In the genomic region with DNA sequence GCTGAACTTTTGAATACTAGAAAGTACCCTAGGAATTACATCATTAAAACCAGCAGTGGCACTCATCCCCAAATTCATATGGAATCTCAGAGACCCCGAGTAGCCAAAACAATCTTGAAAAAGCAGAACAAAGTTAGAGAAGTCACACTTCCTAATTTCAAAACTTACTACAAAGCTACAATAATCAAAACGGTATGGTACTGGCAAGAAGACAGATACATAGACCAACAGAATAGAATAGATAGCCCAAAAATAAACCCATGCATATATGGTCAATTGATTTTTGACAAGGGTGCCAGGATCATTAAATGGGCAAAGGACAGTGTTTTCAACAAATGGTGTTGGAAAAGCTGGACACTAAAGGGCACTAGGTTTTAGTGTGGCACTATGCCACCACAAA, we compare ENCODE assay signal across 29 cellular contexts.
"Had no signal": no experiment of that assay in that cellular context is flagged by ENCODE, and none has a peak within 500 bp of the region (broad histone marks: within the 10 kb centered on the region; RNA-seq: fewer than 3 reads in every experiment).

No MANE protein-coding gene starts in this region.

- H3K4me1 Mint-ChIP-seq: immature natural killer cell; naive thymus-derived CD8-positive, alpha-beta T cell; nephron; neural crest cell; stimulated activated naive CD8-positive, alpha-beta T cell treated with anti-CD3 and anti-CD28 coated beads, Interleukin-15, amount 100 ng/mL, for 72 hours had no signal

- H3K4me3 Mint-ChIP-seq: immature natural killer cell; naive thymus-derived CD8-positive, alpha-beta T cell; nephron; neural crest cell; stimulated activated memory B cell treated with anti-CD40 and anti-IgM and Interleukin-4, amounts not matched to agents 10 μg/mL and 1 μg/mL and 100 μg/mL, for 72 hours; stimulated activated naive CD8-positive, alpha-beta T cell treated with anti-CD3 and anti-CD28 coated beads, Interleukin-15, amount 100 ng/mL, for 72 hours had no signal

- H3K27ac ChIP-seq: left lung, lower lobe of right lung, pancreas, psoas muscle, right lobe of liver, transverse colon, upper lobe of left lung, vagina had no signal

- H3K36me3 ChIP-seq: left lung, lower lobe of right lung, pancreas, right lobe of liver, transverse colon, upper lobe of left lung, vagina had no signal

- H3K36me3 Mint-ChIP-seq: immature natural killer cell; stimulated activated memory B cell treated with anti-CD40 and anti-IgM and Interleukin-4, amounts not matched to agents 10 μg/mL and 1 μg/mL and 100 μg/mL, for 72 hours had no signal

- H3K4me3 ChIP-seq: left lung, lower lobe of right lung, pancreas, psoas muscle, right lobe of liver, smooth muscle cell, transverse colon, upper lobe of left lung, vagina had no signal

- H3K27me3 ChIP-seq: left lung, pancreas, right lobe of liver, transverse colon, upper lobe of left lung, vagina had no signal

- FAIRE-seq: islet of Langerhans, kidney, pancreas had no signal

- H3K27ac Mint-ChIP-seq: immature natural killer cell; naive thymus-derived CD8-positive, alpha-beta T cell; nephron; stimulated activated memory B cell treated with anti-CD40 and anti-IgM and Interleukin-4, amounts not matched to agents 10 μg/mL and 1 μg/mL and 100 μg/mL, for 72 hours; stimulated activated naive CD8-positive, alpha-beta T cell treated with anti-CD3 and anti-CD28 coated beads, Interleukin-15, amount 100 ng/mL, for 72 hours had no signal

- H3K27me3 Mint-ChIP-seq: stimulated activated memory B cell treated with anti-CD40 and anti-IgM and Interleukin-4, amounts not matched to agents 10 μg/mL and 1 μg/mL and 100 μg/mL, for 72 hours; stimulated activated naive CD8-positive, alpha-beta T cell treated with anti-CD3 and anti-CD28 coated beads, Interleukin-15, amount 100 ng/mL, for 72 hours had no signal

- H3K4me1 ChIP-seq: left lung, lower lobe of right lung, pancreas, psoas muscle, right lobe of liver, transverse colon, upper lobe of left lung, vagina had no signal

- DNase-seq: hypothalamus; immature natural killer cell; kidney; left colon; left lung; lower lobe of right lung; mammary epithelial cell; mesenchymal stem cell; naive thymus-derived CD8-positive, alpha-beta T cell; nucleus accumbens; pancreas; posterior cingulate gyrus; psoas muscle; right lobe of liver; stimulated activated CD4-positive, alpha-beta T cell treated with anti-CD3 and anti-CD28 coated beads, Interleukin-1b, Interleukin-23, amount 100 ng/mL, for 48 hours; stimulated activated CD4-positive, alpha-beta T cell treated with anti-CD3 and anti-CD28 coated beads, Interleukin-2, amount 100 ng/mL, for 48 hours; stimulated activated CD4-positive, alpha-beta T cell treated with anti-CD3 and anti-CD28 coated beads, Interleukin-4, amount 100 ng/mL, for 4 hours; stimulated activated CD8-positive, alpha-beta memory T cell treated with anti-CD3 and anti-CD28 coated beads, Interleukin-4, amount 100 ng/mL, for 48 hours; stimulated activated naive CD4-positive, alpha-beta T cell treated with Interleukin-2 at 50 U/mL for 16 hours; stimulated activated naive CD8-positive, alpha-beta T cell treated with anti-CD3 and anti-CD28 coated beads, Interleukin-15, amount 100 ng/mL, for 72 hours; substantia nigra; transverse colon; upper lobe of left lung had no signal

- ATAC-seq: left colon; left lung; lower lobe of right lung; naive thymus-derived CD8-positive, alpha-beta T cell; pancreas; psoas muscle; right lobe of liver; stimulated activated memory B cell treated with anti-CD40 and anti-IgM and Interleukin-4, amounts not matched to agents 10 μg/mL and 1 μg/mL and 100 μg/mL, for 72 hours; stimulated activated naive CD8-positive, alpha-beta T cell treated with anti-CD3 and anti-CD28 coated beads, Interleukin-15, amount 100 ng/mL, for 72 hours had no signal

- H3K4me2 ChIP-seq: smooth muscle cell had no signal

- H3K9me3 ChIP-seq: pancreas, right lobe of liver had no signal
